ENCODE assay signal across 8 cellular contexts in genomic region chr2:190882831-190883582, GRCh38. TPM values are rescaled to one million over a fixed set of nuclear protein-coding genes. Genes with fewer than 3 reads are reported as not detected.
A peak's percentile ranks its signal among the peaks of the same experiment; 100 is the strongest.
DNase-seq lines count a peak whose midpoint lies in the region; ATAC-seq and TF ChIP-seq lines count a peak whose summit lies in the region.

No MANE protein-coding gene starts in this region.

- peak overlapping the region; percentile 66 for H3K4me3 ChIP-seq in HAP-1
- peak overlapping the region; percentile 94 for H3K4me3 ChIP-seq in retinal pigment epithelial cell (ENCODE audit: low read length)

- DNase-seq in HAP-1 (ENCODE audit: low spot score in 2 of 2) = no peak
- peak; percentile 79 for DNase-seq in RKO (ENCODE audit: low spot score)
- DNase-seq in erythroblast (lab: John Stamatoyannopoulos, UW) = peak; percentile 36 to 52
- no peak for DNase-seq in retinal pigment epithelial cell (ENCODE audit: low read depth)
- no peak for DNase-seq in 8988T
- no peak for DNase-seq in ureter (ENCODE audit: low spot score)
- no peak for DNase-seq in COLO668 (lab: John Stamatoyannopoulos, UW; ENCODE audit: unreplicated experiment)

- no peaks in the 10 kb centered on the region for H3K27me3 ChIP-seq in HAP-1 (ENCODE audit: low read depth)

- H3K9me3 ChIP-seq in HAP-1 = no peaks in the 10 kb centered on the region

- in situ Hi-C loops in HAP-1 (cut with MboI; ENCODE audit: low sequenced_read_pairs) = no loop called here

- H3K4me1 ChIP-seq in HAP-1 = peaks cover 40% of the 10 kb centered on the region

- no peak for ATAC-seq in GM21825 (IDR thresholded peaks at IDR 0.05; ENCODE audit: unreplicated experiment)

- H3K36me3 ChIP-seq in HAP-1 (replicated peaks) = peaks cover 2% of the 10 kb centered on the region; the same call in 1 of the 2 replicates

- no peak for TF ChIP-seq POLR2A in erythroblast (IDR thresholded peaks at IDR 0.05; ENCODE audit: low read length)

- TF ChIP-seq CTCF in retinal pigment epithelial cell (conservative IDR thresholded peaks at IDR 0.05; ENCODE audit: low read depth, low read length) = no peak

RNA-seq across cellular contexts. Expression of gene GLS, which starts 2.4 kb away (rescaled TPM):
- 105 TPM for total RNA-seq in ureter

Comparison
In these comparisons a context has a peak if more than half of its experiments do, and no peak if none do; other contexts are left out.
1. DNase-seq: peak in RKO (single experiment) and erythroblast (2 of 2); none in HAP-1 (0 of 2), retinal pigment epithelial cell (single experiment), 8988T (single experiment), ureter (single experiment) and COLO668 (single experiment).